8 cellular contexts compared by ENCODE assay signal in the genomic region with DNA sequence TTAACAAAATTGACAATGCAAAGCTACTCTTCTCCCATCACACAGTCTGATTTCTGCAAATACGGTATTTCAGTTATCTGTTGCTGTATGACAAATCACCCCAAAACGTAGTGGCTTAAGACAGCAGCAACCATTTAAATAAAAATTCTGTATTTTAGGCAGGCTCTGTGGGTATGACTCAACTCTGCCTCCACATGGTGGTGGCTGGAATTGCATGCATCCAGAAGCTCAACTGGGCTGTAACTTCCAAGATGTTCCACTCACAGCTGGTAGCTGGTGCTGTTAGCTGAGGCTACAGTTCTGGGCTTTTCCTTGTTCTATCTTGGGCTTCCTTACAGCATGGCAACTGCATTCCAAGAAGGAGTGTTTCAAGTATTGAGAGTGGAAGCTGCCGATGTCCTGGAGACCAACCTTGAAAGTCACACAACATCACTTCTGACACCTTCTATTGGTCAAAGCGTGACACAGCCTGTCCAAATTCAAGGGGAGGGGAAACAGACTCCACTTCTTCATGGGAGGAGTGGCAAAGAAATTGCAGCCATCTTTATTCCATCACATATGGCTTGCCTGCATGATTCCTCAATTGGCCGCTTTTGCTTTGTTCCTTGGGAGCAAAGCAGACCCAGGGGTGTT. TPM values are rescaled to one million over a fixed set of nuclear protein-coding genes. Genes with fewer than 3 reads are reported as not detected.
A peak's percentile ranks its signal among the peaks of the same experiment; 100 is the strongest.
DNase-seq lines count a peak whose midpoint lies in the region; ATAC-seq and TF ChIP-seq lines count a peak whose summit lies in the region.

No MANE protein-coding gene starts in this region.

- peaks cover 14% of the 10 kb centered on the region for H3K27me3 Mint-ChIP-seq in activated T-helper 1 cell treated with anti-CD3 and anti-CD28 coated beads, Interleukin-12 subunit alpha, Interleukin-12 subunit beta, Interleukin-2, Interleukin-4 antibody, amounts not matched to agents 30 ng/mL and 10 ng/mL and 1 ng/mL, durations not matched to agents 14 hours and 24 hours and 36 hours (ENCODE audit: insufficient read depth)

- peak; percentile 40 for DNase-seq in activated T-helper 1 cell treated with anti-CD3 and anti-CD28 coated beads, Interleukin-12 subunit alpha, Interleukin-12 subunit beta, Interleukin-2, Interleukin-4 antibody, amounts not matched to agents 30 ng/mL and 10 ng/mL and 1 ng/mL, durations not matched to agents 14 hours and 24 hours and 36 hours (ENCODE audit: low spot score)
- DNase-seq in hepatic stellate cell (ENCODE audit: low spot score) (peak; percentile 12), NCI-H1417 treated with DMSO at 0.1 percent for 48 hours (lab: John Stamatoyannopoulos, UW) (no peak), caudate nucleus (lab: John Stamatoyannopoulos, UW) (no peak)
- peak; percentile 43 to 50 for DNase-seq in stimulated activated CD4-positive, alpha-beta T cell treated with anti-CD3 and anti-CD28 coated beads, Interleukin-4, amount 100 ng/mL, for 4 hours

- no peak overlapping the region for H2AFZ ChIP-seq in OCI-LY3 (ENCODE audit: low read depth, low read length)

- peaks cover 3% of the 10 kb centered on the region for H3K36me3 Mint-ChIP-seq in activated T-helper 1 cell treated with anti-CD3 and anti-CD28 coated beads, Interleukin-12 subunit alpha, Interleukin-12 subunit beta, Interleukin-2, Interleukin-4 antibody, amounts not matched to agents 30 ng/mL and 10 ng/mL and 1 ng/mL, durations not matched to agents 14 hours and 24 hours and 36 hours (ENCODE audit: low read depth)

- H3K79me2 ChIP-seq in OCI-LY3 (ENCODE audit: low read length): no peaks in the 10 kb centered on the region

- H3K4me1 Mint-ChIP-seq in activated T-helper 1 cell treated with anti-CD3 and anti-CD28 coated beads, Interleukin-12 subunit alpha, Interleukin-12 subunit beta, Interleukin-2, Interleukin-4 antibody, amounts not matched to agents 30 ng/mL and 10 ng/mL and 1 ng/mL, durations not matched to agents 14 hours and 24 hours and 36 hours (ENCODE audit: low read depth): no peaks in the 10 kb centered on the region

- H3K27me3 ChIP-seq in OCI-LY3 (ENCODE audit: low read depth, low read length): no peaks in the 10 kb centered on the region

- intact Hi-C loops in activated T-helper 1 cell treated with anti-CD3 and anti-CD28 coated beads, Interleukin-12 subunit alpha, Interleukin-12 subunit beta, Interleukin-2, Interleukin-4 antibody, amounts not matched to agents 30 ng/mL and 10 ng/mL and 1 ng/mL, durations not matched to agents 14 hours and 24 hours and 36 hours (cut with micrococcal nuclease): loop anchor here (1.0 to 5.0 kb wide), 3 partner anchors 29 to 210 kb away; partner anchors contain the start of genes PPARD and RPL10A

- H3K27ac Mint-ChIP-seq in activated T-helper 1 cell treated with anti-CD3 and anti-CD28 coated beads, Interleukin-12 subunit alpha, Interleukin-12 subunit beta, Interleukin-2, Interleukin-4 antibody, amounts not matched to agents 30 ng/mL and 10 ng/mL and 1 ng/mL, durations not matched to agents 14 hours and 24 hours and 36 hours: no peak overlapping the region

- H3K4me1 ChIP-seq in OCI-LY3 (ENCODE audit: low read length): peaks cover 4% of the 10 kb centered on the region; the same call in 1 of the 2 replicates

- no peak overlapping the region for H3K4me2 ChIP-seq in OCI-LY3 (ENCODE audit: low read length)

- peaks cover 12% of the 10 kb centered on the region for H3K9me3 ChIP-seq in OCI-LY3 (ENCODE audit: insufficient read depth, low read length)

- TF ChIP-seq CTCF in GM12874 (IDR thresholded peaks at IDR 0.05; ENCODE audit: insufficient read depth, low read depth, low read length): peak; percentile 86
- TF ChIP-seq CTCF in OCI-LY3 (IDR thresholded peaks at IDR 0.05; ENCODE audit: low read depth, low read length): peak; percentile 75

- H3K36me3 ChIP-seq in OCI-LY3 (replicated peaks; ENCODE audit: low read depth, low read length): peaks cover 5% of the 10 kb centered on the region

- no peaks in the 10 kb centered on the region for H4K20me1 ChIP-seq in OCI-LY3 (ENCODE audit: insufficient read depth, low read length)

- no peak overlapping the region for H3K4me3 ChIP-seq in OCI-LY3 (ENCODE audit: low read length)

- H3K4me3 Mint-ChIP-seq in activated T-helper 1 cell treated with anti-CD3 and anti-CD28 coated beads, Interleukin-12 subunit alpha, Interleukin-12 subunit beta, Interleukin-2, Interleukin-4 antibody, amounts not matched to agents 30 ng/mL and 10 ng/mL and 1 ng/mL, durations not matched to agents 14 hours and 24 hours and 36 hours: no peak overlapping the region

- ATAC-seq in HG03135 (IDR thresholded peaks at IDR 0.05; ENCODE audit: unreplicated experiment): no peak

- peaks cover 12% of the 10 kb centered on the region for H3K9me3 Mint-ChIP-seq in activated T-helper 1 cell treated with anti-CD3 and anti-CD28 coated beads, Interleukin-12 subunit alpha, Interleukin-12 subunit beta, Interleukin-2, Interleukin-4 antibody, amounts not matched to agents 30 ng/mL and 10 ng/mL and 1 ng/mL, durations not matched to agents 14 hours and 24 hours and 36 hours

- H3K9ac ChIP-seq in OCI-LY3 (ENCODE audit: low read length): no peak overlapping the region

- H3K27ac ChIP-seq in OCI-LY3 (ENCODE audit: low read length) (no peak overlapping the region), caudate nucleus (ENCODE audit: low read depth, low read length) (no peak overlapping the region)

RNA-seq across cellular contexts. Expression of gene TULP1, which starts 39.7 kb away (rescaled TPM):
- total RNA-seq in activated T-helper 1 cell treated with anti-CD3 and anti-CD28 coated beads, Interleukin-12 subunit alpha, Interleukin-12 subunit beta, Interleukin-2, Interleukin-4 antibody, amounts not matched to agents 30 ng/mL and 10 ng/mL and 1 ng/mL, durations not matched to agents 14 hours and 24 hours and 36 hours: not detected in 2 replicates

RNA-seq across cellular contexts. Expression of gene TEAD3, which starts 55.5 kb away (rescaled TPM):
- total RNA-seq in activated T-helper 1 cell treated with anti-CD3 and anti-CD28 coated beads, Interleukin-12 subunit alpha, Interleukin-12 subunit beta, Interleukin-2, Interleukin-4 antibody, amounts not matched to agents 30 ng/mL and 10 ng/mL and 1 ng/mL, durations not matched to agents 14 hours and 24 hours and 36 hours: 1.5 and 2.0 TPM in 2 replicates

Comparison
In these comparisons a context has a peak if more than half of its experiments do, and no peak if none do; other contexts are left out.
1. DNase-seq: peak in activated T-helper 1 cell treated with anti-CD3 and anti-CD28 coated beads, Interleukin-12 subunit alpha, Interleukin-12 subunit beta, Interleukin-2, Interleukin-4 antibody, amounts not matched to agents 30 ng/mL and 10 ng/mL and 1 ng/mL, durations not matched to agents 14 hours and 24 hours and 36 hours (single experiment), hepatic stellate cell (single experiment) and stimulated activated CD4-positive, alpha-beta T cell treated with anti-CD3 and anti-CD28 coated beads, Interleukin-4, amount 100 ng/mL, for 4 hours (2 of 2); none in NCI-H1417 treated with DMSO at 0.1 percent for 48 hours (single experiment) and caudate nucleus (0 of 61).